ENCODE assay signal across 17 cellular contexts in the genomic region with DNA sequence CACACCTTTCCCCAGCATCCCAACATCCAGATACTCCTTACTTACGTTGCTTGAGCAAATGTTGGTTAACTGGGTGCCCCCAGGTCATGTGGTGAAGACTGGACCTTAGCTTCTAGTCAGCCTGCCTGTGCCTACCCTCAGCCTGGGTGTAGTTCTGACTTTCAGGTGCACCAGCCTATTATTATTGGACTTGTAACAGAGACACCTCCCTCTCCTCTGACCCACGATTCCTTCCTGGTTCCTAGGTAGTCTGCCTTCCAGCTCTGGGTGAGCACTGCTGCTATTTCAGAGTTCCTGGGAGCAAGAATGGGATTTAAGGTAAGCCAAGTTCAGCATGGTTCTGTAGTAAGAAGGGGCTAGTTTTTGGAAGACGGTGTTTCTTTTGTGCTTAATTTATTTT.
A peak's percentile ranks its signal among the peaks of the same experiment; 100 is the strongest.
DNase-seq lines count a peak whose midpoint lies in the region; ATAC-seq, FAIRE-seq and TF ChIP-seq lines count a peak whose summit lies in the region.
"Had no signal": no experiment of that assay in that cellular context is flagged by ENCODE, and none has a peak within 500 bp of the region (broad histone marks: within the 10 kb centered on the region; RNA-seq: fewer than 3 reads in every experiment).

No MANE protein-coding gene starts in this region.

- no peak overlapping the region for H2AFZ ChIP-seq in hepatocyte

- no peak for TF ChIP-seq POLR2A in GM12891 (IDR thresholded peaks at IDR 0.05; ENCODE audit: low read depth, low read length)

- no peak overlapping the region for H3K4me3 ChIP-seq in hepatocyte
- H3K4me3 ChIP-seq in small intestine (ENCODE audit: low read depth in 1 of 2, low read length in 2 of 2) = peak overlapping the region in 1 of 2 donors; percentile 9
- H3K4me3 ChIP-seq: A549, GM12878 had no signal

- no peak overlapping the region for H3K4me2 ChIP-seq in hepatocyte
- H3K4me2 ChIP-seq: A549 had no signal

- H3K79me2 ChIP-seq in hepatocyte = no peaks in the 10 kb centered on the region

- no peaks in the 10 kb centered on the region for H3K9me2 ChIP-seq in hepatocyte (replicated peaks; ENCODE audit: insufficient read depth)

- H3K27me3 ChIP-seq in hepatocyte = peaks cover 6% of the 10 kb centered on the region
- H3K27me3 ChIP-seq in small intestine (ENCODE audit: control insufficient read depth in 2 of 2, insufficient read depth in 2 of 2, low read length in 2 of 2) = no peaks in the 10 kb centered on the region
- H3K27me3 ChIP-seq: BE2C had no signal

- no peak for ATAC-seq in GM18867 (IDR thresholded peaks at IDR 0.05; ENCODE audit: unreplicated experiment)
- ATAC-seq: A549, GM12878, HCT116 had no signal

- H3K27ac ChIP-seq in caudate nucleus (ENCODE audit: low read depth, low read length) = peak overlapping the region; percentile 87
- H3K27ac ChIP-seq in hepatocyte = peak overlapping the region; percentile 38
- peak overlapping the region in 1 of 2 donors; percentile 35 for H3K27ac ChIP-seq in small intestine (ENCODE audit: low read depth in 1 of 2, low read length in 1 of 2)
- H3K27ac ChIP-seq: A549, C4-2B, HL-60 had no signal

- no peak for TF ChIP-seq CTCF in hepatocyte (IDR thresholded peaks at IDR 0.05; ENCODE audit: poor library complexity)

- H4K20me1 ChIP-seq in hepatocyte (ENCODE audit: insufficient read depth, poor library complexity, severe bottlenecking) = no peaks in the 10 kb centered on the region

- H3K36me3 ChIP-seq in hepatocyte (replicated peaks; ENCODE audit: insufficient read depth, low read depth) (no peaks in the 10 kb centered on the region), small intestine (ENCODE audit: control insufficient read depth in 2 of 2, insufficient read depth in 2 of 2, low read length in 2 of 2) (no peaks in the 10 kb centered on the region)
- H3K36me3 ChIP-seq: BE2C had no signal

- FAIRE-seq in small intestine (lab: Jason Lieb, UNC) = no peak
- no peak for FAIRE-seq in GM12891 (lab: Jason Lieb, UNC)
- FAIRE-seq: A549, GM12878, GM19239, H54 had no signal

- DNase-seq in caudate nucleus (lab: John Stamatoyannopoulos, UW) (no peak), hepatocyte (ENCODE audit: low spot score) (no peak), small intestine (peak; percentile 73), NCI-H2171 (lab: John Stamatoyannopoulos, UW) (no peak), mesenteric fat pad (ENCODE audit: low spot score) (no peak), GM12891 (ENCODE audit: insufficient read length, low spot score) (no peak)
- DNase-seq: BE2C; CD4-positive, alpha-beta memory T cell; DMS79 had no signal

- H3K4me1 ChIP-seq in hepatocyte (ENCODE audit: insufficient read depth) (peaks cover 21% of the 10 kb centered on the region), small intestine (ENCODE audit: control insufficient read depth in 2 of 2, insufficient read depth in 1 of 2, low read depth in 1 of 2, low read length in 1 of 2) (peaks cover 0 to 2% of the 10 kb centered on the region in 2 donors)

- 77% methylated on average over 3 of the region's 3 CpGs for WGBS in hepatocyte (ENCODE audit: low lambda C conversion rate, missing lambda C conversion rate)
- WGBS in small intestine, 3 donors = 29 to 62% (median 34%) methylated on average over 3 of the region's 3 CpGs

- H3K9me3 ChIP-seq in hepatocyte (ENCODE audit: low read depth) (no peaks in the 10 kb centered on the region), small intestine (ENCODE audit: control insufficient read depth, low read depth) (no peaks in the 10 kb centered on the region)
- H3K9me3 ChIP-seq: A549, BE2C had no signal

TF ChIP-seq in GM12891, 5 proteins besides CTCF, POLR2A, EP300 and RAD21:
- TF ChIP-seq TAF1 (IDR thresholded peaks at IDR 0.05; ENCODE audit: low read depth, low read length) (no peak), SPI1 (IDR thresholded peaks at IDR 0.05; ENCODE audit: low read depth, low read length) (no peak), PAX5 (IDR thresholded peaks at IDR 0.05; ENCODE audit: insufficient read depth, low read length, severe bottlenecking) (no peak), POU2F2 (IDR thresholded peaks at IDR 0.05; ENCODE audit: low read depth, low read length) (no peak), POLR2AphosphoS5 (IDR thresholded peaks at IDR 0.05; ENCODE audit: low read depth, low read length) (no peak)
